ENCODE assay signal across 16 cellular contexts in the genomic region with DNA sequence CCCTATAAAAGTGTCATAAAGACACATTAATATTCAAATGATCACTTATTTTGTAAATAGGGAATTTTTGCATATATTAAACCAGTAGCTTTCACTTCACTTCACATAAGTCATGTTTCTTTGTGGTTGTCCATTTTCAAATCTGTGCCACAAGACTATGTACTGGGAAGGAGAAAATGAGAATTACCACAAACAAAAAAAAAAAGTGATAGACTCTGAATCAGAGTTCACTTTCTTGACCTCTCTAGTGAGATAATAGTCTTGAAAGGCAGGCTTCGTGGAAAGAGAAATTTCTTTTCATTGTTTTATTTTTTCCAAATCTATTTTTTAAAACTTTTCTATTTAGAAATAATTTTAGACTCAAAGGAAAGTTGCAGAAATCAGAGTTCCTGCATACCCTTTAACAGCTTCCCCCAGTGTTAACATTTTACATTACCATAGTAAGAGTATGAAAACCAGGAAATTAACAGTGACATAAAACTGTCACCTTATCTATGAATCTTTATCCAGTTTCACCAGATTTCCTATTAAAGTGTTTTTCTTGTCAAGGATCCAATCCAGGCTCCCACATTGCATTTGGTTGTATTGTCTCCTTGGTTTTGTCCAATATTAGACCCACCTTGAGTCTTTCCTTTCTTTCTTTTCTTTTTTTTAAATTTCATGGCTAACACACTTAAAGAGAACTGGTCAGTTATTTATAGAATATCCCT.
"Had no signal": no experiment of that assay in that cellular context is flagged by ENCODE, and none has a peak within 500 bp of the region (broad histone marks: within the 10 kb centered on the region; RNA-seq: fewer than 3 reads in every experiment).

No MANE protein-coding gene starts in this region.

- H3K4me3 ChIP-seq: ascending aorta, cardiac muscle cell, thoracic aorta had no signal

- DNase-seq: activated CD8-positive, alpha-beta T cell treated with anti-CD3 and anti-CD28 coated beads, Interleukin-2, amount 10 ng/mL, durations not matched to agents 7 days and 5 days; activated naive CD4-positive, alpha-beta T cell; effector CD4-positive, alpha-beta T cell; glutamatergic neuron; left colon; natural killer cell; stimulated activated CD4-positive, alpha-beta T cell treated with anti-CD3 and anti-CD28 coated beads, Interleukin-15, amount 100 ng/mL, for 24 hours; stimulated activated CD4-positive, alpha-beta T cell treated with anti-CD3 and anti-CD28 coated beads, Interleukin-4, amount 100 ng/mL, for 4 hours; stimulated activated naive CD8-positive, alpha-beta T cell treated with anti-CD3 and anti-CD28 coated beads, Interleukin-15, amount 100 ng/mL, for 72 hours; SW 1271 had no signal

- H3K4me1 Mint-ChIP-seq: natural killer cell; stimulated activated naive CD8-positive, alpha-beta T cell treated with anti-CD3 and anti-CD28 coated beads, Interleukin-15, amount 100 ng/mL, for 72 hours had no signal

- H3K27me3 Mint-ChIP-seq: stimulated activated naive CD8-positive, alpha-beta T cell treated with anti-CD3 and anti-CD28 coated beads, Interleukin-15, amount 100 ng/mL, for 72 hours had no signal

- H3K27ac Mint-ChIP-seq: activated CD8-positive, alpha-beta T cell treated with anti-CD3 and anti-CD28 coated beads, Interleukin-2, amount 10 ng/mL, durations not matched to agents 7 days and 5 days; activated T-helper 1 cell treated with anti-CD3 and anti-CD28 coated beads, Interleukin-12 subunit alpha, Interleukin-12 subunit beta, Interleukin-2, Interleukin-4 antibody, amounts not matched to agents 30 ng/mL and 10 ng/mL and 1 ng/mL, durations not matched to agents 14 hours and 24 hours and 36 hours; natural killer cell; stimulated activated naive CD8-positive, alpha-beta T cell treated with anti-CD3 and anti-CD28 coated beads, Interleukin-15, amount 100 ng/mL, for 72 hours; T-helper 2 cell treated with Interferon-gamma antibody and Interleukin-4, amounts not matched to agents 5 μg/mL and 100 μg/mL, for 36 hours had no signal

- H3K27ac ChIP-seq: ascending aorta, cardiac muscle cell, thoracic aorta, VCaP had no signal

- H3K4me3 Mint-ChIP-seq: activated CD8-positive, alpha-beta T cell treated with anti-CD3 and anti-CD28 coated beads, Interleukin-2, amount 10 ng/mL, durations not matched to agents 7 days and 5 days; activated T-helper 1 cell treated with anti-CD3 and anti-CD28 coated beads, Interleukin-12 subunit alpha, Interleukin-12 subunit beta, Interleukin-2, Interleukin-4 antibody, amounts not matched to agents 30 ng/mL and 10 ng/mL and 1 ng/mL, durations not matched to agents 14 hours and 24 hours and 36 hours; natural killer cell; stimulated activated naive CD8-positive, alpha-beta T cell treated with anti-CD3 and anti-CD28 coated beads, Interleukin-15, amount 100 ng/mL, for 72 hours; T-helper 2 cell treated with Interferon-gamma antibody and Interleukin-4, amounts not matched to agents 5 μg/mL and 100 μg/mL, for 36 hours had no signal

- H3K9me3 Mint-ChIP-seq: T-helper 2 cell treated with Interferon-gamma antibody and Interleukin-4, amounts not matched to agents 5 μg/mL and 100 μg/mL, for 36 hours had no signal

- H3K36me3 Mint-ChIP-seq: natural killer cell had no signal

- ATAC-seq: activated CD8-positive, alpha-beta T cell treated with anti-CD3 and anti-CD28 coated beads, Interleukin-2, amount 10 ng/mL, durations not matched to agents 7 days and 5 days; left colon; natural killer cell; stimulated activated naive CD8-positive, alpha-beta T cell treated with anti-CD3 and anti-CD28 coated beads, Interleukin-15, amount 100 ng/mL, for 72 hours had no signal

- H3K36me3 ChIP-seq: ascending aorta, cardiac muscle cell, thoracic aorta had no signal

- H3K4me1 ChIP-seq: ascending aorta had no signal

- H3K27me3 ChIP-seq: ascending aorta, cardiac muscle cell had no signal

- H3K9me3 ChIP-seq: thoracic aorta had no signal
